In genomic region chr1:150486966-150487762, GRCh38 we compare ENCODE assay signal across 8 cellular contexts. TPM values are rescaled to one million over a fixed set of nuclear protein-coding genes. Genes with fewer than 3 reads are reported as not detected.
DNase-seq lines count a peak whose midpoint lies in the region; ATAC-seq and TF ChIP-seq lines count a peak whose summit lies in the region.

Gene TARS2 (plus strand): TSS chr1:150487419. CDS start chr1:150487451, 32 bp downstream.

- peak within 1 kb of the TSS; percentile 53 for H3K27ac ChIP-seq in AG04450 (ENCODE audit: low read depth, low read length)
- no peak within 1 kb of the TSS for H3K27ac ChIP-seq in caudate nucleus (ENCODE audit: low read depth, low read length)
- peak within 1 kb of the TSS; percentile 61 to 92 (median 85) for H3K27ac ChIP-seq in spleen

- CTCF ChIA-PET in AG04450 (lab: Charles Lee), result interaction anchor here (1.8 kb wide), 1 partner anchor 74 kb away, joined by 8 read pairs; no protein-coding TSS in a partner anchor

- H3K9me3 ChIP-seq in AG04450 (ENCODE audit: control insufficient read depth, insufficient read depth, low read length) (no peaks in the 10 kb centered on the region), spleen (no peaks in the 10 kb centered on the region)

- 0 to 1% (median 0%) methylated on average over 28 to 30 of the region's 30 CpGs for WGBS in spleen, 5 donors

- DNase-seq in AG04450 (ENCODE audit: low read depth, low spot score) (peak; percentile 98), NCI-H2227 treated with DMSO at 0.1 percent for 48 hours (lab: John Stamatoyannopoulos, UW) (peak; percentile 99), caudate nucleus (lab: John Stamatoyannopoulos, UW) (peak; percentile 10 to 98 (median 88)), inferior parietal cortex (ENCODE audit: extremely low spot score) (peak; percentile 99), spleen (peak; percentile 92)

- TF ChIP-seq CTCF in AG04450 (IDR thresholded peaks at IDR 0.05; ENCODE audit: low read depth, low read length) (peak; percentile 23; the same call in 1 of the 2 replicates), WI38 (IDR thresholded peaks at IDR 0.05; ENCODE audit: low read depth, low read length) (peak; percentile 10; the same call in 1 of the 2 replicates), spleen (IDR thresholded peaks at IDR 0.05 in 8 of 11, conservative IDR thresholded peaks at IDR 0.05 in 3 of 11) (peak; percentile 35 to 86 (median 64))

- peaks cover 8 to 26% (median 16%) of the 10 kb centered on the region in 6 donors for H3K4me1 ChIP-seq in spleen

- H3K4me3 ChIP-seq in AG04450 (ENCODE audit: low read depth, low read length) (peak within 1 kb of the TSS; percentile 96), WI38 (ENCODE audit: low read depth, low read length) (peak within 1 kb of the TSS; percentile 92), spleen (peak within 1 kb of the TSS; percentile 65 to 94 (median 74))

- POLR2A ChIA-PET in AG04450 (lab: Yijun Ruan, JAX), result interaction anchor here (0.6 to 1.3 kb wide), 5 partner anchors 9 to 300 kb away, joined by 3 to 4 read pairs (median 3); partner anchors contain the start of genes ECM1 and FALEC

- intact Hi-C loops in spleen (cut with DNase I; ENCODE audit: low total_unique reads), result no loop called here

- ATAC-seq in GM18907 (IDR thresholded peaks at IDR 0.05; ENCODE audit: unreplicated experiment) (peak; percentile 96), HG03159 (IDR thresholded peaks at IDR 0.05; ENCODE audit: unreplicated experiment) (peak; percentile 98)

- no peaks in the 10 kb centered on the region for H3K27me3 ChIP-seq in AG04450 (ENCODE audit: control insufficient read depth, insufficient read depth, low read length)
- H3K27me3 ChIP-seq in spleen (replicated peaks in 1 of 7), result no peaks in the 10 kb centered on the region

- H3K36me3 ChIP-seq in spleen, result peaks cover 0 to 36% (median 25%) of the 10 kb centered on the region in 6 donors

- peak in 1 of 3 donors; percentile 59 for TF ChIP-seq POLR2A in spleen (IDR thresholded peaks at IDR 0.05)

RNA-seq across cellular contexts. Expression of gene TARS2, which starts in this region (rescaled TPM):
- polyA plus RNA-seq in AG04450 (2011; rRNA removed) (14.5 and 14.6 TPM in 2 replicates), spleen (10 to 100 TPM; 18.7 to 19.4 (median 18.9) TPM)
- 19.6 and 22.8 TPM in 2 replicates for polyA minus RNA-seq in AG04450 (2011; rRNA and poly(A)+ RNA removed)
- total RNA-seq in spleen, result 10 to 100 TPM; 14.6 to 30.4 (median 23.5) TPM

Comparison
In these comparisons a context has a peak if more than half of its experiments do, and no peak if none do; other contexts are left out.
1. CTCF ChIP-seq: peak in every context shown above with its lines; median percentile 64 in spleen; 23 in AG04450; 10 in WI38.